Comparison of ENCODE assay signal across 8 cellular contexts in the genomic region with DNA sequence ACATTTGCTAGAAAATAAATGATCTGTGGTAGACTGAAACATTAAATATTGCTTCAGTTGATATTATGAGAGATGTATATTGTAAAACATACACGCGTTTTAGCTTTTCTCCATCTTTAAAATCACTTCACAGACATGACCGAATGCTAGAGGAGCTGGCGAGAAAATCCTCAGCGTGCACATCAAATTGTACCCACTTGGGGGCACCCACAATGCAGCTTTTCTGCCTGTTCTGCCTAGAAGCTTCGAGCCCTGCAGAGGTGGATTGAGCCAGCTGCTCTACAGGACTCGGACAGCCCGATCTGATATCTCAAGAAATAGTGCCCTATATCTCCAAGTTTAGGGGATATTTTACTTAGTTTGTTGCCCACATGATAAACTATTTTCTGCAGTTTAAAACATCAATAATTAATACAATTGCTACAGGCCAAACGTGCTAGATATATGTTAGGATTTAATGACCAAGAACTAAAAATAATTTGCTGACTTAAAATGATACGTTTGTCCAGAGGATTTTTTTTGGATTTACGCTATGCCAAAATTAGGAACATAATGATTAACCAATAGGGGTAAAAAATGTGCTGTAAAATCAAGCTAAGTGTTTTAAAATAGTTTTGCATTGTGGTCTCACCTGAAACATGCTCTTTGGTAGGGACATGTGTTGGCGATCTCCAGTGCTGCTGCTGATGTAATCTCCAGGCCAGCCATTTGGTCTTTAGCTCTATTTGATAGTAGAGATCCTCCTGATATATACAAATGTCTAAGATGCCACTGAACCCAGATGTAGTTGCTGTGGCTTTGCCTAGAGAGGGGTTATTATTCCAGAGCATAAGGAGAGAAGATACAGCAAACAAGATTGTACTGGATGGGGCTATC. TPM values are rescaled to one million over a fixed set of nuclear protein-coding genes. Genes with fewer than 3 reads are reported as not detected.
DNase-seq lines count a peak whose midpoint lies in the region; ATAC-seq and TF ChIP-seq lines count a peak whose summit lies in the region.

No MANE protein-coding gene starts in this region.

- peaks cover 2% of the 10 kb centered on the region; the same call in 2 of the 3 replicates for H3K4me1 Mint-ChIP-seq in GM23338

- H3K27ac Mint-ChIP-seq in GM23338, result no peak overlapping the region

- DNase-seq in GDM1 (lab: John Stamatoyannopoulos, UW) (peak; percentile 3), GM23338 (ENCODE audit: low spot score) (peak; percentile 86), MG63 (peak; percentile 34), SK-MEL-5 (ENCODE audit: low read depth, low spot score) (peak; percentile 81), amniotic epithelial cell (ENCODE audit: low read depth) (peak; percentile 48), iris pigment epithelial cell (ENCODE audit: low read depth) (peak; percentile 57)
- peak; percentile 34 for DNase-seq in stimulated activated CD4-positive, alpha-beta T cell treated with anti-CD3 and anti-CD28 coated beads, Interleukin-4, amount 100 ng/mL, for 1 hour

- no peak overlapping the region for H3K27ac ChIP-seq in GM23338 (ENCODE audit: low read depth)

- peak overlapping the region; percentile 48; the same call in 1 of the 2 replicates for H2AFZ ChIP-seq in GM23338

- H3K9me3 Mint-ChIP-seq in GM23338, result no peaks in the 10 kb centered on the region

- no peaks in the 10 kb centered on the region for H3F3A ChIP-seq in GM23338 (replicated peaks; ENCODE audit: low read depth)

- no peaks in the 10 kb centered on the region for H3K79me2 ChIP-seq in GM23338 (replicated peaks; ENCODE audit: insufficient read depth)

- TF ChIP-seq CTCF in GM23338 (conservative IDR thresholded peaks at IDR 0.05; ENCODE audit: low read depth in 2 of 2), result peak; percentile 64 to 76

- no peaks in the 10 kb centered on the region for H3K36me3 ChIP-seq in GM23338 (ENCODE audit: insufficient read depth)
- H3K36me3 ChIP-seq in MG63, result no peaks in the 10 kb centered on the region

- no peaks in the 10 kb centered on the region for H3K9me2 ChIP-seq in GM23338 (ENCODE audit: insufficient read depth)

- H3K4me2 ChIP-seq in GM23338, result no peak overlapping the region

- H3K4me3 ChIP-seq in GM23338, result no peak overlapping the region
- no peak overlapping the region for H3K4me3 ChIP-seq in MG63

- no peaks in the 10 kb centered on the region for H4K20me1 ChIP-seq in GM23338 (replicated peaks; ENCODE audit: insufficient read depth)

- in situ Hi-C loops in SK-MEL-5 (cut with HindIII; ENCODE audit: low pct_unique_long_range_greater_than_20kb, low sequenced_read_pairs), result no loop called here

- H3K9me3 ChIP-seq in MG63, result peaks cover 6% of the 10 kb centered on the region

- H3K27me3 Mint-ChIP-seq in GM23338 (ENCODE audit: insufficient read depth, low read depth, poor library complexity), result no peaks in the 10 kb centered on the region

- no peak overlapping the region for H3K4me3 Mint-ChIP-seq in GM23338

- no peaks in the 10 kb centered on the region for H3K27me3 ChIP-seq in GM23338 (ENCODE audit: insufficient read depth)
- H3K27me3 ChIP-seq in MG63, result peaks cover 10% of the 10 kb centered on the region

- ATAC-seq in GM23338, result peak; percentile 99
- no peak for ATAC-seq in HG02970 (IDR thresholded peaks at IDR 0.05; ENCODE audit: low FRiP score, unreplicated experiment)

- H3K4me1 ChIP-seq in GM23338 (ENCODE audit: insufficient read depth), result no peaks in the 10 kb centered on the region

- no peaks in the 10 kb centered on the region for H3K36me3 Mint-ChIP-seq in GM23338 (ENCODE audit: low read depth)

TF ChIP-seq in GM23338, 12 proteins besides CTCF, POLR2A, EP300 and RAD21:
- TF ChIP-seq NANOG (IDR thresholded peaks at IDR 0.05; ENCODE audit: borderline replicate concordance), result no peak
- TF ChIP-seq STAT1 (IDR thresholded peaks at IDR 0.05; ENCODE audit: unreplicated experiment), result no peak
- TF ChIP-seq POLR2AphosphoS5 (IDR thresholded peaks at IDR 0.05; ENCODE audit: low read depth), result no peak

RNA-seq across cellular contexts. Expression of a gene that starts 22.3 kb away (rescaled TPM):
- total RNA-seq in GM23338 (2014; rRNA removed; shearing (Covaris generic)), result 185 and 189 TPM in 2 replicates
- 531 and 557 TPM in 2 replicates for polyA plus RNA-seq in GM23338 (2016; fragmentation: Nextera tagmentation; extraction: Ambion mirVana)
- total RNA-seq in MG63 (2014; rRNA removed; shearing (Covaris generic); ENCODE audit: low replicate concordance), result 207 and 228 TPM in 2 replicates
- 359 and 406 TPM in 2 replicates for total RNA-seq in SK-MEL-5 (2014; rRNA removed; shearing (Covaris generic))
- 367 and 434 TPM in 2 replicates for polyA plus RNA-seq in SK-MEL-5 (2015; cell fraction: cytosol; rRNA removed)
- polyA plus RNA-seq in SK-MEL-5 (2015; cell fraction: nucleus; rRNA removed), result 98.4 and 125 TPM in 2 replicates

RNA-seq across cellular contexts. Expression of a gene that starts 35.9 kb away (rescaled TPM):
- 56.2 and 63.1 TPM in 2 replicates for total RNA-seq in GM23338 (2014; rRNA removed; shearing (Covaris generic))
- 20.3 and 23.6 TPM in 2 replicates for polyA plus RNA-seq in GM23338 (2016; fragmentation: Nextera tagmentation; extraction: Ambion mirVana)
- total RNA-seq in MG63 (2014; rRNA removed; shearing (Covaris generic); ENCODE audit: low replicate concordance), result 18.4 and 33.4 TPM in 2 replicates
- total RNA-seq in SK-MEL-5 (2014; rRNA removed; shearing (Covaris generic)), result 30.2 and 40.4 TPM in 2 replicates
- polyA plus RNA-seq in SK-MEL-5 (2015; cell fraction: cytosol; rRNA removed), result 18.8 and 24.2 TPM in 2 replicates
- polyA plus RNA-seq in SK-MEL-5 (2015; cell fraction: nucleus; rRNA removed), result 37.4 and 53.0 TPM in 2 replicates

Comparison
In these comparisons a context has a peak if more than half of its experiments do, and no peak if none do; other contexts are left out.
1. DNase-seq: peak in every context shown above with its lines; median percentile 86 in GM23338; 81 in SK-MEL-5; 57 in iris pigment epithelial cell; 48 in amniotic epithelial cell; 34 in MG63; 34 in stimulated activated CD4-positive, alpha-beta T cell treated with anti-CD3 and anti-CD28 coated beads, Interleukin-4, amount 100 ng/mL, for 1 hour; 3 in GDM1.